23 cellular contexts compared by ENCODE assay signal in the genomic region with DNA sequence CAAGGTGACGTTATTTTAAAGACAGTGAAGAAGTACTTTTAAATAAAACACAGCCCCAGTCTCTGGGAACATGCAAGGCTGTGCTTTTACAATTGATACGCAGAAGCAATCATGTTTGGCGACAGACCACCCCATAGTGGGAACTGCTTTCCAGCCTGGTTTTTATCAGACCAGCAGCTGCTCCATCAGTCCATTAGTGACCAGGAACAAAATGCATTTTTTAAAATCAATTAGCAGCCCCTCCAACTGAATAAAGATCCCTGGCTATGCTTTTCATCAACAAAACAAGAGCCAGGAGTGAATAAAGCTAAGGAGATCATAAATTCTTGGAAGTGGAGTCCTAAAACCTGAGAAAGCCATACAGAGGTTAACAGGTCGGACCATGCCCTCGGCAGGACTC.
"Had no signal": no experiment of that assay in that cellular context is flagged by ENCODE, and none has a peak within 500 bp of the region (broad histone marks: within the 10 kb centered on the region; RNA-seq: fewer than 3 reads in every experiment).

No MANE protein-coding gene starts in this region.

- H3K36me3 Mint-ChIP-seq: memory B cell; naive thymus-derived CD8-positive, alpha-beta T cell; stimulated activated naive B cell treated with anti-CD40 and anti-IgM and Interleukin-4, amounts not matched to agents 10 μg/mL and 1 μg/mL and 100 μg/mL, for 72 hours had no signal

- H3K27ac Mint-ChIP-seq: effector memory CD8-positive, alpha-beta T cell; memory B cell; naive thymus-derived CD8-positive, alpha-beta T cell; stimulated activated naive B cell treated with anti-CD40 and anti-IgM and Interleukin-4, amounts not matched to agents 10 μg/mL and 1 μg/mL and 100 μg/mL, for 72 hours; stimulated activated naive CD8-positive, alpha-beta T cell treated with anti-CD3 and anti-CD28 coated beads, Interleukin-15, amount 100 ng/mL, for 72 hours had no signal

- H3K9me3 ChIP-seq: esophagus squamous epithelium, pancreas, right lobe of liver, suprapubic skin, transverse colon, upper lobe of right lung, uterus had no signal

- H3K4me1 ChIP-seq: esophagus squamous epithelium, pancreas, suprapubic skin, transverse colon, upper lobe of right lung, uterus had no signal

- H3K36me3 ChIP-seq: esophagus squamous epithelium, pancreas, right lobe of liver, suprapubic skin, transverse colon, upper lobe of right lung, uterus had no signal

- H3K27me3 ChIP-seq: esophagus squamous epithelium, pancreas, right lobe of liver, suprapubic skin, transverse colon, upper lobe of right lung, uterus had no signal

- FAIRE-seq: endometrium, keratinocyte, pancreas, small intestine had no signal

- H3K27ac ChIP-seq: esophagus squamous epithelium, pancreas, right lobe of liver, suprapubic skin, transverse colon, upper lobe of right lung, uterus had no signal

- H3K27me3 Mint-ChIP-seq: effector memory CD8-positive, alpha-beta T cell; stimulated activated naive B cell treated with anti-CD40 and anti-IgM and Interleukin-4, amounts not matched to agents 10 μg/mL and 1 μg/mL and 100 μg/mL, for 72 hours; stimulated activated naive CD8-positive, alpha-beta T cell treated with anti-CD3 and anti-CD28 coated beads, Interleukin-15, amount 100 ng/mL, for 72 hours had no signal

- H3K4me3 ChIP-seq: esophagus squamous epithelium, lung, pancreas, right lobe of liver, suprapubic skin, transverse colon, upper lobe of right lung, uterus had no signal

- H3K4me1 Mint-ChIP-seq: memory B cell; naive thymus-derived CD8-positive, alpha-beta T cell; stimulated activated naive B cell treated with anti-CD40 and anti-IgM and Interleukin-4, amounts not matched to agents 10 μg/mL and 1 μg/mL and 100 μg/mL, for 72 hours; stimulated activated naive CD8-positive, alpha-beta T cell treated with anti-CD3 and anti-CD28 coated beads, Interleukin-15, amount 100 ng/mL, for 72 hours had no signal

- DNase-seq: cortex of kidney; effector memory CD8-positive, alpha-beta T cell; erythroblast; esophagus squamous epithelium; foreskin melanocyte; midbrain; naive thymus-derived CD8-positive, alpha-beta T cell; occipital lobe; pancreas; right lobe of liver; small intestine; stimulated activated CD4-positive, alpha-beta T cell treated with anti-CD3 and anti-CD28 coated beads, Interleukin-15, amount 100 ng/mL, for 24 hours; stimulated activated CD4-positive, alpha-beta T cell treated with anti-CD3 and anti-CD28 coated beads, Interleukin-2, amount 100 ng/mL, for 48 hours; stimulated activated naive B cell treated with anti-CD40 and anti-IgM and Interleukin-4, amounts not matched to agents 10 μg/mL and 1 μg/mL and 100 μg/mL, for 72 hours; stimulated activated naive CD8-positive, alpha-beta T cell treated with anti-CD3 and anti-CD28 coated beads, Interleukin-15, amount 100 ng/mL, for 72 hours; transverse colon; upper lobe of right lung; uterus had no signal

- H3K4me3 Mint-ChIP-seq: effector memory CD8-positive, alpha-beta T cell; memory B cell; naive thymus-derived CD8-positive, alpha-beta T cell; stimulated activated naive B cell treated with anti-CD40 and anti-IgM and Interleukin-4, amounts not matched to agents 10 μg/mL and 1 μg/mL and 100 μg/mL, for 72 hours; stimulated activated naive CD8-positive, alpha-beta T cell treated with anti-CD3 and anti-CD28 coated beads, Interleukin-15, amount 100 ng/mL, for 72 hours had no signal
